ENCODE assay signal across 8 cellular contexts in the genomic region with DNA sequence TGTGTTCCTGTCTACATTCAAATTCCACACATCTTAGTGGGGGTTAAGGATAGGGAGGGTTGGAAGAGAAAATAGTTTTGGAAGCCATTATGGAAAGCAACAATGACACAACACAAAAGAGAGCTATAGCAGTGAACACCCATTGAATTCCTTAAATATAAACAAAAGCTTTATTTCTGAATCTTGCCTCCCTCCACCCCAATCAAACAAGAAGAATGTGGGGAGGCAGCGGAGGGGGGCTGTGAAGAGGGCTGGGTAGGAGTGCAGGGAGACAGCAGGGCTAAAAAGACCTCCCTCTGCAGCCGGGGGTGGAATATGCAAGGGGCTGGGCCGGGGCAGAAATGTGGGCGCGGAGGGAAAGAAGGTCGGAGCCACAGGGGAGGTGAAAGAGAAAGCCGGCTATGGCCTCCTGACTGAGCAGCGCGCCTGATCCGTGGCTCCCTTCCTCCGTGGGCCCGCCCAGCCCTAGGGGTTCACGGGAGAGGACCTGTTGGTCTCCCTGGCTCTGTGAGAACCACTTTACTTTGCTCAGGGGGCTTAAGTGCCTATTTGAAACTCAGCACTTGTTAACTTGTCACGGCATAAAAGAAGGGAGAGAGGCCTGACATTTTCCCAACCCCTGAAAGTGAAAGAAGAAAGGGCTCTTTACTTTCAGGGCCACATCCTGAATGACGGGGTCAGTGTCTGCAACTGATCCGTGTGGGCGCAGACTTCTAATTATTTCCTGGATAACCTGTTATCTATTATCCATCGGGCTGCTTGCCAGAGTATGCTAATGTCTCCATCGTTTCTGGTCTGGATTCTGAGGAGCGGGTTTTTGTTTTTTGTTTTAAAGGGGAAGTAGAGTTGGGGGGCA.
DNase-seq lines count a peak whose midpoint lies in the region; ATAC-seq, FAIRE-seq and TF ChIP-seq lines count a peak whose summit lies in the region.

No MANE protein-coding gene starts in this region.

- H3K36me3 Mint-ChIP-seq in activated naive CD4-positive, alpha-beta T cell treated with anti-CD3 and anti-CD28 coated beads, Interleukin-2, amount 50 U/mL, for 72 hours: peaks cover 0 to 6% of the 10 kb centered on the region in 2 donors

- H3K27ac Mint-ChIP-seq in activated naive CD4-positive, alpha-beta T cell treated with anti-CD3 and anti-CD28 coated beads, Interleukin-2, amount 50 U/mL, for 72 hours: peak overlapping the region; percentile 89 to 97

- peak; percentile 86 for FAIRE-seq in GM19239 (lab: Jason Lieb, UNC)

- DNase-seq in GM19239 (ENCODE audit: insufficient read length, low spot score) (peak; percentile 16), NCI-H748 (lab: John Stamatoyannopoulos, UW; ENCODE audit: unreplicated experiment) (peak; percentile 92), head of caudate nucleus (peak in 41 of 42 donors; percentile 27 to 83 (median 57)), omental fat pad (ENCODE audit: low spot score) (no peak), MV-4-11 (lab: John Stamatoyannopoulos, UW) (no peak), SKM-1 (lab: John Stamatoyannopoulos, UW; ENCODE audit: unreplicated experiment) (no peak)
- DNase-seq in activated naive CD4-positive, alpha-beta T cell treated with anti-CD3 and anti-CD28 coated beads, Interleukin-2, amount 50 U/mL, for 72 hours (ENCODE audit: low spot score in 2 of 2): peak in 1 of 2 donors; percentile 47

- ATAC-seq in activated naive CD4-positive, alpha-beta T cell treated with anti-CD3 and anti-CD28 coated beads, Interleukin-2, amount 50 U/mL, for 72 hours: peak; percentile 71 to 79
- ATAC-seq in omental fat pad (ENCODE audit: low FRiP score) (peak; percentile 69), GM18858 (IDR thresholded peaks at IDR 0.05; ENCODE audit: unreplicated experiment) (no peak)

- intact Hi-C loops in head of caudate nucleus (cut with DNase I): loop anchor here (2.0 to 10.0 kb wide), 2 partner anchors 53 to 65 kb away; no protein-coding TSS in a partner anchor

- TF ChIP-seq CTCF in omental fat pad (IDR thresholded peaks at IDR 0.05): no peak

- no peaks in the 10 kb centered on the region for H3K9me3 Mint-ChIP-seq in activated naive CD4-positive, alpha-beta T cell treated with anti-CD3 and anti-CD28 coated beads, Interleukin-2, amount 50 U/mL, for 72 hours

Comparison
In these comparisons a context has a peak if more than half of its experiments do, and no peak if none do; other contexts are left out.
1. DNase-seq: peak in GM19239 (single experiment), NCI-H748 (single experiment) and head of caudate nucleus (41 of 42); none in omental fat pad (single experiment), MV-4-11 (single experiment) and SKM-1 (single experiment).